8 cellular contexts compared by ENCODE assay signal in the genomic region with DNA sequence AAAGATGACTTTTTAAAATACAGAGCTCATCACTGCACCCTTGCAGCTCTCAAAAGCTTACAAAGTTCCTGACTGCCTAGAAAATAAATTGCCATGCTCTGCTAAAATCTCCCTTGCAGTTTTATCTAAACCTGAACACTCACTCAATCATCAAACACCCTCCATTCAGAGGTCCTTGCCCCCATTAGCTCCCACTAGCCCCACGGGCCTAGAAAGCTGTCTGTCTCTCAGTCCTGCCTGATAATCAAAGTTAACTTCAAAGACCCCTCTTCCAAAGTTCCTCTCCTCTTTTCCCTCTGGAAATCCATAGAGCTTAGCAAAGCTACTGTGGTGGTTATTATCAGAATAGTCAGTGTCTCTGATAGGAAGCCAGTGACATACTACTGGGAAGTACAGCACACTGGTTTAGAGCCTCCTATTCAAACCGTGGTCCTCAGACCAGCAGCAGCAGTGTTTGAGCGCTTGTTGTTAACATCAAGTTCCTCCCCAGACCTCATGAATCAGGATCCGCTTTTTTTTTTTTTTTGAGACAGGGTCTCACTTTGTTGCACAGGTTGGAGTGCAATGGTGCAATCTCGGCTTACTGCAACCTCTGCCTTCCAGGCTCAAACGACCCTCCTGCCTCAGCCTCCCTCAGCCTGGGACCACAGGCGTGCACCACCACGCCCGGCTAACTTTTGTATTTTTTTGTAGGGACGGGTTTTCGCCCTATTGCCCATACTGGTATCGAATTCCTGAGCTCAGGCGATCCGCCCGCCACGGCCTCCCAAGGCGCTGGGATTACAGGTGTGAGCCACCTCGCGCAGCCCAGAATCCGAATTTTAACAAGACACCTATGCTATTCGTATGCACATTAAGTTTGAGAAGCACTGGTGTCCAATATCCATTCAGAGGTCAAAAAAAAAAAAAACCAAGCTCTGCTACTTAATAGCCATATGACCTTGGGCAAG. TPM values are rescaled to one million over a fixed set of nuclear protein-coding genes. Genes with fewer than 3 reads are reported as not detected.
DNase-seq lines count a peak whose midpoint lies in the region; ATAC-seq, FAIRE-seq and TF ChIP-seq lines count a peak whose summit lies in the region.

No MANE protein-coding gene starts in this region.

- no peaks in the 10 kb centered on the region for H3K9me3 ChIP-seq in left ventricle myocardium inferior (replicated peaks)
- no peaks in the 10 kb centered on the region for H3K9me3 ChIP-seq in GM12878 (replicated peaks; ENCODE audit: control insufficient read depth, insufficient read depth, low read length)
- no peaks in the 10 kb centered on the region for H3K9me3 ChIP-seq in aorta (ENCODE audit: control insufficient read depth, low read length)

- 17% methylated on average over 20 of the region's 21 CpGs for WGBS in GM12878 (ENCODE audit: insufficient coverage, insufficient replicate concordance, low lambda C conversion rate, missing lambda C conversion rate)
- WGBS in aorta, 2 donors: 36 to 39% methylated on average over 21 of the region's 21 CpGs

- no peak for ATAC-seq in Right ventricle myocardium inferior
- ATAC-seq in GM12878: peak; percentile 15; the same call in 1 of the 3 replicates
- no peak for ATAC-seq in aorta (ENCODE audit: low FRiP score)
- ATAC-seq in HG03108 (IDR thresholded peaks at IDR 0.05; ENCODE audit: unreplicated experiment): no peak
- ATAC-seq in esophagus mucosa: no peak

- peaks cover 51% of the 10 kb centered on the region for H3K79me2 ChIP-seq in GM12878 (ENCODE audit: control insufficient read depth, insufficient read depth, low read length)

- SMC1A ChIA-PET in GM12878 (lab: Charles Lee; ENCODE audit: uncharacterized antibody, unreplicated experiment): interaction anchor here (0.8 to 3.0 kb wide), 8 partner anchors 32 to 485 kb away, joined by 3 to 21 read pairs (median 4); a partner anchor contains a TSS

- peak overlapping the region; percentile 86; the same call in 1 of the 2 replicates for H2AFZ ChIP-seq in GM12878 (ENCODE audit: control insufficient read depth, low read depth, low read length)

- peaks cover 7% of the 10 kb centered on the region for H4K20me1 ChIP-seq in GM12878 (ENCODE audit: control insufficient read depth, insufficient read depth)

- H3K4me3 ChIP-seq in left ventricle myocardium inferior (peak overlapping the region; percentile 100), GM12878 (peak overlapping the region; percentile 74), aorta (ENCODE audit: low read length in 2 of 2) (peak overlapping the region; percentile 72 to 96)

- H3K36me3 ChIP-seq in left ventricle myocardium inferior: no peaks in the 10 kb centered on the region
- peaks cover 0 to 3% of the 10 kb centered on the region in 2 experiments; a peak in 1 of 4 replicates for H3K36me3 ChIP-seq in GM12878 (ENCODE audit: control insufficient read depth in 2 of 2, insufficient read depth in 2 of 2, low read length in 1 of 2)
- no peaks in the 10 kb centered on the region for H3K36me3 ChIP-seq in aorta (ENCODE audit: control insufficient read depth in 1 of 2, insufficient read depth in 2 of 2, low read length in 1 of 2)

- no TSS peak for BruUV-seq in GM12878 (replicated peaks; lab: Mats Ljungman, UMichigan)

- H3K4me1 ChIP-seq in left ventricle myocardium inferior (peaks cover 61% of the 10 kb centered on the region), GM12878 (ENCODE audit: control insufficient read depth, insufficient read depth, low read length) (peaks cover 4% of the 10 kb centered on the region), aorta (ENCODE audit: control insufficient read depth in 1 of 2, insufficient read depth in 2 of 2, low read length in 2 of 2) (peaks cover 0 to 9% of the 10 kb centered on the region in 2 donors)

- CTCF ChIA-PET in GM12878 (lab: Yijun Ruan, JAX): interaction anchor here (0.7 to 1.9 kb wide), 9 partner anchors 10 to 486 kb away, joined by 3 to 7 read pairs (median 4); a partner anchor contains a TSS

- TF ChIP-seq CTCF in left ventricle myocardium inferior (IDR thresholded peaks at IDR 0.05; ENCODE audit: borderline replicate concordance) (no peak), GM12878 (IDR thresholded peaks at IDR 0.05 in 2 of 3, conservative IDR thresholded peaks at IDR 0.05 in 1 of 3; ENCODE audit: control insufficient read depth in 2 of 3, extremely low read depth in 1 of 3, insufficient read depth in 1 of 3, low read depth in 3 of 3, low read length in 3 of 3) (no peak), GM10266 (IDR thresholded peaks at IDR 0.05; ENCODE audit: control insufficient read depth, insufficient read depth, low read depth, missing control alignments) (no peak)

- POLR2A ChIA-PET in GM12878 (lab: Charles Lee): interaction anchor here (0.6 to 1.8 kb wide), 7 partner anchors 53 to 781 kb away, joined by 3 to 8 read pairs (median 3); a partner anchor contains a TSS

- FAIRE-seq in GM12878 (lab: Jason Lieb, UNC): no peak

- H3K27ac ChIP-seq in left ventricle myocardium inferior (replicated peaks) (peak overlapping the region; percentile 93), GM12878 (ENCODE audit: control insufficient read depth, insufficient read depth) (peak overlapping the region; percentile 75), aorta (ENCODE audit: low read depth in 1 of 2, low read length in 2 of 2) (no peak overlapping the region)

- DNase-seq in left ventricle myocardium inferior (no peak), Right ventricle myocardium inferior (ENCODE audit: missing footprints) (no peak), GM12878 (ENCODE audit: low read depth, low spot score) (no peak), mesenteric fat pad (ENCODE audit: low spot score) (peak; percentile 33), aorta (no peak), GM10266 (ENCODE audit: extremely low spot score) (no peak)

- peak overlapping the region; percentile 90 for H3K9ac ChIP-seq in GM12878 (ENCODE audit: control insufficient read depth, insufficient read depth, low read length)

- intact Hi-C loops in left ventricle myocardium inferior (cut with micrococcal nuclease): no loop called here
- intact Hi-C loops in Right ventricle myocardium inferior (cut with DNase I): loop anchor here (1.0 kb wide), 1 partner anchor 84 kb away; a partner anchor contains a TSS
- intact Hi-C loops in GM12878 (cut with micrococcal nuclease; ENCODE audit: unreplicated experiment): loop anchor here (2.0 to 10.0 kb wide), 3 partner anchors 60 to 484 kb away; a partner anchor contains a TSS
- intact Hi-C loops in aorta (cut with DNase I): no loop called here

- peak overlapping the region; percentile 87 for H3K4me2 ChIP-seq in GM12878 (ENCODE audit: control insufficient read depth, insufficient read depth)

- no peak for TF ChIP-seq RAD21 in GM12878 (IDR thresholded peaks at IDR 0.05; ENCODE audit: insufficient read depth, low read depth, low read length)

- TF ChIP-seq EP300 in GM12878 (IDR thresholded peaks at IDR 0.05; ENCODE audit: borderline replicate concordance in 1 of 2, control insufficient read depth in 1 of 2, low read depth in 2 of 2, low read length in 2 of 2): no peak

- in situ Hi-C loops in GM12878 (cut with MboI): no loop called here

- H3K27me3 ChIP-seq in left ventricle myocardium inferior (ENCODE audit: low read depth): no peaks in the 10 kb centered on the region
- H3K27me3 ChIP-seq in GM12878 (replicated peaks in 1 of 2; ENCODE audit: control insufficient read depth in 2 of 2, insufficient read depth in 2 of 2, low read length in 1 of 2): no peaks in the 10 kb centered on the region
- no peaks in the 10 kb centered on the region for H3K27me3 ChIP-seq in aorta (ENCODE audit: control insufficient read depth in 1 of 2, insufficient read depth in 2 of 2, low read length in 1 of 2)

- RAD21 ChIA-PET in GM12878 (lab: Charles Lee; ENCODE audit: unreplicated experiment): interaction anchor here (0.8 to 2.7 kb wide), 6 partner anchors 16 to 486 kb away, joined by 3 to 7 read pairs (median 4); a partner anchor contains a TSS

- no peak for TF ChIP-seq POLR2A in GM12878 (IDR thresholded peaks at IDR 0.05; ENCODE audit: low read depth, low read length)

RNA-seq across cellular contexts. Expression of a gene that starts 1.2 kb away (rescaled TPM):
- total RNA-seq in left ventricle myocardium inferior: 295 TPM
- 337 TPM for total RNA-seq in Right ventricle myocardium inferior
- 13.9 and 19.2 TPM in 2 replicates for total RNA-seq in GM12878 (2013; cell fraction: nucleolus; rRNA removed)
- total RNA-seq in GM12878 (2014; rRNA removed): 145 and 167 TPM in 2 replicates
- 134 and 145 TPM in 2 replicates for total RNA-seq in GM12878 (2014; rRNA removed; fragmentation: Illumina TruSeq; extraction: Trizol)
- 185 and 187 TPM in 2 replicates for total RNA-seq in GM12878 (2021)
- 19.0 TPM for polyA plus RNA-seq in GM12878 (2011; ENCODE audit: low read depth)
- 120 and 153 TPM in 2 replicates for polyA plus RNA-seq in GM12878 (2011; rRNA removed)
- polyA plus RNA-seq in GM12878 (2011; cell fraction: cytosol; rRNA removed): 275 and 305 TPM in 2 replicates
- polyA plus RNA-seq in GM12878 (2011; cell fraction: nucleus; rRNA removed): 76.1 and 92.2 TPM in 2 replicates
- 126 and 272 TPM in 2 replicates for polyA plus RNA-seq in GM12878 (2012)
- polyA plus RNA-seq in GM12878 (2014; fragmentation: Illumina TruSeq; extraction: Trizol): 13.1 and 103 TPM in 2 replicates
- polyA plus RNA-seq in GM12878 (2014; fragmentation: Nextera tagmentation; extraction: Ambion mirVana): 100 to 1,000 TPM; 483 to 529 TPM
- polyA plus RNA-seq in GM12878 (2014; rRNA removed): 178 and 198 TPM in 2 replicates
- 100 to 1,000 TPM; 409 to 466 TPM for polyA plus RNA-seq in GM12878 (2016; fragmentation: Nextera tagmentation; extraction: Ambion mirVana)
- polyA minus RNA-seq in GM12878 (2011; rRNA and poly(A)+ RNA removed): 8.8 and 43.9 TPM in 2 replicates
- polyA minus RNA-seq in GM12878 (2011; cell fraction: cytosol; rRNA and poly(A)+ RNA removed): 23.5 and 23.6 TPM in 2 replicates
- 23.1 and 30.6 TPM in 2 replicates for polyA minus RNA-seq in GM12878 (2011; cell fraction: nucleus; rRNA and poly(A)+ RNA removed)
- total RNA-seq in mesenteric fat pad: 276 TPM
- 100 to 1,000 TPM; 105 to 154 TPM for total RNA-seq in aorta
- 100 to 1,000 TPM; 138 to 174 TPM for polyA plus RNA-seq in aorta
- 145 TPM for total RNA-seq in esophagus mucosa

RNA-seq across cellular contexts. Expression of a gene that starts 14.8 kb away (rescaled TPM):
- 0.25 TPM for total RNA-seq in left ventricle myocardium inferior
- total RNA-seq in Right ventricle myocardium inferior: 4.8 TPM
- not detected in 2 replicates for total RNA-seq in GM12878 (2013; cell fraction: nucleolus; rRNA removed)
- not detected in 2 replicates for total RNA-seq in GM12878 (2014; rRNA removed)
- total RNA-seq in GM12878 (2014; rRNA removed; fragmentation: Illumina TruSeq; extraction: Trizol): not detected in 2 replicates
- total RNA-seq in GM12878 (2021): not detected in 2 replicates
- polyA plus RNA-seq in GM12878 (2011; ENCODE audit: low read depth): not detected
- not detected in 2 replicates for polyA plus RNA-seq in GM12878 (2011; rRNA removed)
- polyA plus RNA-seq in GM12878 (2011; cell fraction: cytosol; rRNA removed): 0.05 and 0.10 TPM in 2 replicates
- polyA plus RNA-seq in GM12878 (2011; cell fraction: nucleus; rRNA removed): not detected in 2 replicates
- not detected in 2 replicates for polyA plus RNA-seq in GM12878 (2012)
- not detected in 2 replicates for polyA plus RNA-seq in GM12878 (2014; fragmentation: Illumina TruSeq; extraction: Trizol)
- polyA plus RNA-seq in GM12878 (2014; fragmentation: Nextera tagmentation; extraction: Ambion mirVana): not detected
- polyA plus RNA-seq in GM12878 (2014; rRNA removed): not detected in 2 replicates
- under 1 TPM in 1 of 2 experiments, not detected in 1; 0.18 TPM for polyA plus RNA-seq in GM12878 (2016; fragmentation: Nextera tagmentation; extraction: Ambion mirVana)
- polyA minus RNA-seq in GM12878 (2011; rRNA and poly(A)+ RNA removed): not detected in 2 replicates
- not detected in 2 replicates for polyA minus RNA-seq in GM12878 (2011; cell fraction: cytosol; rRNA and poly(A)+ RNA removed)
- polyA minus RNA-seq in GM12878 (2011; cell fraction: nucleus; rRNA and poly(A)+ RNA removed): not detected in 2 replicates
- 9.2 TPM for total RNA-seq in mesenteric fat pad
- 1 to 10 TPM in 1 of 2 donors, not detected in 1; 2.7 TPM for total RNA-seq in aorta
- 1 to 10 TPM in 1 of 2 donors, not detected in 1; 1.4 TPM for polyA plus RNA-seq in aorta
- total RNA-seq in esophagus mucosa: not detected

RNA-seq across cellular contexts. Expression of a gene that starts 55.4 kb away (rescaled TPM):
- total RNA-seq in left ventricle myocardium inferior (0.16 TPM), Right ventricle myocardium inferior (0.24 TPM), GM12878 (2014; rRNA removed) (0.51 and 0.54 TPM in 2 replicates), GM12878 (2014; rRNA removed; fragmentation: Illumina TruSeq; extraction: Trizol) (0.41 and 0.45 TPM in 2 replicates), GM12878 (2021) (0.38 and 0.43 TPM in 2 replicates), mesenteric fat pad (1.4 TPM), aorta (1 to 10 TPM; 1.7 to 2.0 TPM), esophagus mucosa (2.3 TPM)
- total RNA-seq in GM12878 (2013; cell fraction: nucleolus; rRNA removed): 0.95 and 1.1 TPM in 2 replicates
- polyA plus RNA-seq in GM12878 (2011; ENCODE audit: low read depth): 0.64 TPM
- polyA plus RNA-seq in GM12878 (2011; rRNA removed) (0.04 and 0.19 TPM in 2 replicates), GM12878 (2014; fragmentation: Illumina TruSeq; extraction: Trizol) (0.63 and 0.74 TPM in 2 replicates), GM12878 (2014; fragmentation: Nextera tagmentation; extraction: Ambion mirVana) (under 1 TPM; 0.11 to 0.42 TPM), GM12878 (2014; rRNA removed) (0.53 and 0.59 TPM in 2 replicates), GM12878 (2016; fragmentation: Nextera tagmentation; extraction: Ambion mirVana) (under 1 TPM; 0.54 TPM), aorta (1 to 10 TPM in 1 of 2 donors, under 1 TPM in 1; 0.05 to 1.0 TPM)
- polyA plus RNA-seq in GM12878 (2011; cell fraction: cytosol; rRNA removed): 0.08 TPM in 1 of 2 replicates, not detected in the other
- polyA plus RNA-seq in GM12878 (2011; cell fraction: nucleus; rRNA removed): 0.15 TPM in 1 of 2 replicates, not detected in the other
- polyA plus RNA-seq in GM12878 (2012): 0.51 and 0.77 TPM in 2 replicates
- polyA minus RNA-seq in GM12878 (2011; rRNA and poly(A)+ RNA removed): not detected in 2 replicates
- polyA minus RNA-seq in GM12878 (2011; cell fraction: cytosol; rRNA and poly(A)+ RNA removed): not detected in 2 replicates
- not detected in 2 replicates for polyA minus RNA-seq in GM12878 (2011; cell fraction: nucleus; rRNA and poly(A)+ RNA removed)

Comparison
In these comparisons a context has a peak if more than half of its experiments do, and no peak if none do; other contexts are left out.
1. intact Hi-C loops: an anchor here in Right ventricle myocardium inferior (1.0 kb wide) and GM12878 (2.0 to 10.0 kb wide); none called in left ventricle myocardium inferior and aorta.
2. H3K27ac ChIP-seq: peak in left ventricle myocardium inferior (single experiment) and GM12878 (single experiment); none in aorta (0 of 2).
3. Peak in every context shown above with its lines, with median percentiles within 50 percentile points of each other: H3K4me3 ChIP-seq.